ENCODE assay signal across 20 cellular contexts in genomic region chr2:49664827-49665226, GRCh38.
DNase-seq lines count a peak whose midpoint lies in the region; ATAC-seq, FAIRE-seq and TF ChIP-seq lines count a peak whose summit lies in the region.
"Had no signal": no experiment of that assay in that cellular context is flagged by ENCODE, and none has a peak within 500 bp of the region (broad histone marks: within the 10 kb centered on the region; RNA-seq: fewer than 3 reads in every experiment).

No MANE protein-coding gene starts in this region.

- H3K9ac ChIP-seq in kidney (ENCODE audit: low read length in 2 of 2) = no peak overlapping the region
- H3K9ac ChIP-seq: BLaER1 treated with 17β-estradiol and CSF1 and Interleukin-3, amounts not matched to agents 10 nM and 100 nM had no signal

- no peak for TF ChIP-seq CTCF in kidney (IDR thresholded peaks at IDR 0.05; ENCODE audit: borderline replicate concordance, extremely low read depth, insufficient read depth)
- no peak for TF ChIP-seq CTCF in BE2C (IDR thresholded peaks at IDR 0.05; ENCODE audit: low read depth, low read length)

- H3K4me1 ChIP-seq in kidney (ENCODE audit: control insufficient read depth in 1 of 2, insufficient read depth in 1 of 2, low read depth in 1 of 2, low read length in 2 of 2) (no peaks in the 10 kb centered on the region), BE2C (no peaks in the 10 kb centered on the region)
- H3K4me1 ChIP-seq: BLaER1 treated with 17β-estradiol and CSF1 and Interleukin-3, amounts not matched to agents 10 nM and 100 nM; Caco-2 had no signal

- H3K27ac Mint-ChIP-seq in stimulated activated effector memory CD8-positive, alpha-beta T cell treated with anti-CD3 and anti-CD28 coated beads, Interleukin-12 subunit alpha, Interleukin-12 subunit beta, amount 100 ng/mL, for 72 hours = no peak overlapping the region
- H3K27ac Mint-ChIP-seq in naive thymus-derived CD8-positive, alpha-beta T cell = no peak overlapping the region
- H3K27ac Mint-ChIP-seq: CD4-positive, alpha-beta T cell; CD8-positive, alpha-beta T cell had no signal

- no peaks in the 10 kb centered on the region for H3K4me1 Mint-ChIP-seq in stimulated activated effector memory CD8-positive, alpha-beta T cell treated with anti-CD3 and anti-CD28 coated beads, Interleukin-12 subunit alpha, Interleukin-12 subunit beta, amount 100 ng/mL, for 72 hours
- H3K4me1 Mint-ChIP-seq in naive thymus-derived CD8-positive, alpha-beta T cell = no peaks in the 10 kb centered on the region

- H3K4me3 Mint-ChIP-seq in stimulated activated effector memory CD8-positive, alpha-beta T cell treated with anti-CD3 and anti-CD28 coated beads, Interleukin-12 subunit alpha, Interleukin-12 subunit beta, amount 100 ng/mL, for 72 hours = no peak overlapping the region
- no peak overlapping the region for H3K4me3 Mint-ChIP-seq in naive thymus-derived CD8-positive, alpha-beta T cell
- H3K4me3 Mint-ChIP-seq: CD4-positive, alpha-beta T cell; CD8-positive, alpha-beta T cell had no signal

- no peaks in the 10 kb centered on the region for H3K9me3 ChIP-seq in kidney (ENCODE audit: control insufficient read depth in 1 of 2, low read length in 2 of 2)
- H3K9me3 ChIP-seq in BE2C = no peaks in the 10 kb centered on the region
- H3K9me3 ChIP-seq: BLaER1 treated with 17β-estradiol and CSF1 and Interleukin-3, amounts not matched to agents 10 nM and 100 nM; Caco-2 had no signal

- no peaks in the 10 kb centered on the region for H3K27me3 ChIP-seq in BE2C
- H3K27me3 ChIP-seq: BLaER1 treated with 17β-estradiol and CSF1 and Interleukin-3, amounts not matched to agents 10 nM and 100 nM had no signal

- H3K36me3 ChIP-seq in kidney (ENCODE audit: control insufficient read depth in 1 of 2, insufficient read depth in 2 of 2, low read length in 2 of 2) (no peaks in the 10 kb centered on the region), BE2C (no peaks in the 10 kb centered on the region)
- H3K36me3 ChIP-seq: BLaER1 treated with 17β-estradiol and CSF1 and Interleukin-3, amounts not matched to agents 10 nM and 100 nM had no signal

- peaks cover 26% of the 10 kb centered on the region for H3K9me3 Mint-ChIP-seq in stimulated activated effector memory CD8-positive, alpha-beta T cell treated with anti-CD3 and anti-CD28 coated beads, Interleukin-12 subunit alpha, Interleukin-12 subunit beta, amount 100 ng/mL, for 72 hours
- peaks cover 0 to 22% (median 2%) of the 10 kb centered on the region in 9 donors for H3K9me3 Mint-ChIP-seq in naive thymus-derived CD8-positive, alpha-beta T cell

- DNase-seq in kidney (peak; percentile 11), DMS79 treated with DMSO at 0.1 percent for 48 hours (lab: John Stamatoyannopoulos, UW) (no peak), BE2C (no peak)
- no peak for DNase-seq in stimulated activated effector memory CD8-positive, alpha-beta T cell treated with anti-CD3 and anti-CD28 coated beads, Interleukin-12 subunit alpha, Interleukin-12 subunit beta, amount 100 ng/mL, for 72 hours (ENCODE audit: low spot score in 2 of 2)
- DNase-seq in naive thymus-derived CD8-positive, alpha-beta T cell = no peak
- DNase-seq: 8988T; ACHN; Caco-2; Calu3; CD4-positive, alpha-beta T cell; CD8-positive, alpha-beta T cell; DMS79; GF-D8 had no signal

- H3K27ac ChIP-seq in kidney (ENCODE audit: low read depth in 2 of 2, low read length in 2 of 2) = no peak overlapping the region
- H3K27ac ChIP-seq: BLaER1 treated with 17β-estradiol and CSF1 and Interleukin-3, amounts not matched to agents 10 nM and 100 nM; C4-2B had no signal

- intact Hi-C loops in kidney (cut with DNase I) = no loop called here

- H3K27me3 Mint-ChIP-seq in naive thymus-derived CD8-positive, alpha-beta T cell = no peaks in the 10 kb centered on the region
- H3K27me3 Mint-ChIP-seq: CD4-positive, alpha-beta T cell had no signal

- no peak overlapping the region for H3K4me3 ChIP-seq in kidney (ENCODE audit: low read length in 2 of 2)
- H3K4me3 ChIP-seq in BE2C (ENCODE audit: low read depth, low read length) = no peak overlapping the region
- H3K4me3 ChIP-seq: BLaER1 treated with 17β-estradiol and CSF1 and Interleukin-3, amounts not matched to agents 10 nM and 100 nM had no signal

- H3K36me3 Mint-ChIP-seq in stimulated activated effector memory CD8-positive, alpha-beta T cell treated with anti-CD3 and anti-CD28 coated beads, Interleukin-12 subunit alpha, Interleukin-12 subunit beta, amount 100 ng/mL, for 72 hours = no peaks in the 10 kb centered on the region
- H3K36me3 Mint-ChIP-seq in naive thymus-derived CD8-positive, alpha-beta T cell = no peaks in the 10 kb centered on the region
- H3K36me3 Mint-ChIP-seq: CD8-positive, alpha-beta T cell had no signal

- peak; percentile 39 for ATAC-seq in stimulated activated effector memory CD8-positive, alpha-beta T cell treated with anti-CD3 and anti-CD28 coated beads, Interleukin-12 subunit alpha, Interleukin-12 subunit beta, amount 100 ng/mL, for 72 hours
- ATAC-seq in naive thymus-derived CD8-positive, alpha-beta T cell = no peak
- ATAC-seq: CD8-positive, alpha-beta T cell had no signal

- POLR2A ChIA-PET in naive thymus-derived CD8-positive, alpha-beta T cell (lab: Charles Lee) = no interaction called here

- FAIRE-seq in kidney (lab: Jason Lieb, UNC) = no peak
- FAIRE-seq: A204.1, D721Med, G401.6, GM12891, GM19239 had no signal
